Comparison of ENCODE assay signal across 8 cellular contexts in the genomic region with DNA sequence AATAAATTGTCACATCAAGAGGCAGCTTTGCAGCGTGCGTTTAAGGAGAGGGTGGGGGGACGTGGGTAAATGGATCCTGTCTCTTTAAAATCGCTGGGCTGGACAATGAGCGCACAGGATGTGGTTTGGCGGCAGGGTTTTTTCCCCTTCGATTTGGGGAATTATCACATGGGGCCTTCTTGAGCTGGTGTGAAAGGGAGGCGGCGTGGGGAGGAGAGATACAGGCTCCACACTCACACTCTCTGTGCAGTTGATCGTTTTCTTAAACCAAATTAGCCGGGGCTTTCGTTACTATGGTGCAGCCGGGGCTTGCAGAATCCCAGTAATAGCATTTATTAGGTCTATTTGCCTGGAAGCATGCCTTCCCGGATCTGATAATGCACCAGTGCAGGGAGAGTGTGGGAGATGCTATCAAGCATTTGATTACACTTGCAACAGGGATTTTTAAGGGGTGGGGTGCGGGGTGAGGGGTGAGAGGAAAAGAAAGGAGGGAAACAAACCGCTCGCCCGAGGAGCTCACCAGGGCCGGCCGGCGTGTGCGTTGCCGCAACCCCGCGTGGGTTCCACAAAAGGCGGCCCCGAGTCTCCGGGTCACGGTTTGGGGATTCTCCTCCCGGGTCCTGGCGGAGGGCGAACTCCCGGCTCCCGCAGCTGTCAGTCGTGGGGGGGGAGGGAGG. TPM values are rescaled to one million over a fixed set of nuclear protein-coding genes. Genes with fewer than 3 reads are reported as not detected.
DNase-seq lines count a peak whose midpoint lies in the region; ATAC-seq and TF ChIP-seq lines count a peak whose summit lies in the region.

No MANE protein-coding gene starts in this region.

- H2BK5ac ChIP-seq in neuronal stem cell (ENCODE audit: low read length), result peak overlapping the region; percentile 71

- H2BK12ac ChIP-seq in neuronal stem cell (ENCODE audit: low read length), result no peak overlapping the region

- H3K9me3 ChIP-seq in CD4-positive, alpha-beta T cell (ENCODE audit: control insufficient read depth, low read length), result no peaks in the 10 kb centered on the region
- no peaks in the 10 kb centered on the region for H3K9me3 ChIP-seq in neuronal stem cell (replicated peaks in 1 of 2; ENCODE audit: control insufficient read depth in 2 of 2, insufficient read depth in 1 of 2, low read depth in 1 of 2, low read length in 2 of 2)

- H3K14ac ChIP-seq in neuronal stem cell (ENCODE audit: low read length), result no peak overlapping the region

- peaks cover 34% of the 10 kb centered on the region for H3K4me1 Mint-ChIP-seq in CD4-positive, alpha-beta T cell (ENCODE audit: low read depth)

- no peaks in the 10 kb centered on the region for H3K9me3 Mint-ChIP-seq in CD4-positive, alpha-beta T cell

- H3K27ac Mint-ChIP-seq in CD4-positive, alpha-beta T cell, result peak overlapping the region; percentile 86

- peak overlapping the region; percentile 53 for H3K27ac ChIP-seq in CD4-positive, alpha-beta T cell (ENCODE audit: low read depth, low read length)
- H3K27ac ChIP-seq in neuronal stem cell (replicated peaks; ENCODE audit: low read length), result no peak overlapping the region

- DNase-seq in CD4-positive, alpha-beta T cell, result peak in 9 of 10 experiments; percentile 36 to 60 (median 48)
- DNase-seq in RPMI8226 (peak; percentile 89), foreskin fibroblast (peak; percentile 80 to 91), neuronal stem cell (ENCODE audit: low spot score) (peak; percentile 54), superior temporal gyrus (ENCODE audit: extremely low spot score) (peak; percentile 74)
- DNase-seq in activated T-helper 9 cell treated with anti-CD3 and anti-CD28 coated beads, Interleukin-2, amount 50 U/mL, for 16 hours (ENCODE audit: low read depth), result peak; percentile 61

- H4K91ac ChIP-seq in neuronal stem cell (ENCODE audit: low read depth, low read length, poor library complexity), result no peak overlapping the region

- H3K79me1 ChIP-seq in neuronal stem cell (ENCODE audit: low read depth, low read length), result peaks cover 1% of the 10 kb centered on the region

- no CpG with 5 or more reads among the region's 35 CpGs for WGBS in neuronal stem cell (ENCODE audit: extremely low coverage in 2 of 2, insufficient read length in 2 of 2, insufficient replicate concordance in 1 of 2), 2 donors

- TF ChIP-seq CTCF in CD4-positive, alpha-beta T cell (IDR thresholded peaks at IDR 0.05), result no peak
- TF ChIP-seq CTCF in foreskin fibroblast (IDR thresholded peaks at IDR 0.05; ENCODE audit: low read depth, low read length), result no peak

- H3K9ac ChIP-seq in neuronal stem cell (ENCODE audit: low read depth, low read length, poor library complexity), result no peak overlapping the region

- no peaks in the 10 kb centered on the region for H3K36me3 ChIP-seq in neuronal stem cell (replicated peaks in 1 of 2; ENCODE audit: control insufficient read depth in 2 of 2, insufficient read depth in 2 of 2, low read length in 2 of 2)

- H3K36me3 Mint-ChIP-seq in CD4-positive, alpha-beta T cell (ENCODE audit: low read depth), result peaks cover 16% of the 10 kb centered on the region

- H2AFZ ChIP-seq in neuronal stem cell (ENCODE audit: low read length), result peak overlapping the region; percentile 87

- peak overlapping the region; percentile 96 for H3K18ac ChIP-seq in neuronal stem cell (ENCODE audit: low read length)

- no peaks in the 10 kb centered on the region for H3K27me3 ChIP-seq in CD4-positive, alpha-beta T cell (ENCODE audit: control insufficient read depth, insufficient read depth, low read length)
- peaks cover 0 to 30% (median 0%) of the 10 kb centered on the region in 3 experiments for H3K27me3 ChIP-seq in neuronal stem cell (ENCODE audit: control insufficient read depth in 3 of 3, insufficient read depth in 3 of 3, low read depth in 1 of 3, low read length in 3 of 3)

- peak overlapping the region; percentile 80 to 84 for H3K4me3 ChIP-seq in foreskin fibroblast (ENCODE audit: low read depth in 1 of 2, low read length in 2 of 2)
- peak overlapping the region; percentile 64 to 76 for H3K4me3 ChIP-seq in neuronal stem cell (ENCODE audit: low read length in 2 of 2)

- H3K4me2 ChIP-seq in neuronal stem cell (ENCODE audit: insufficient read depth, low read length, poor library complexity, severe bottlenecking), result peak overlapping the region; percentile 95

- no peak overlapping the region for H2AK5ac ChIP-seq in neuronal stem cell (ENCODE audit: low read depth, low read length)

- no peak overlapping the region for H4K8ac ChIP-seq in neuronal stem cell (ENCODE audit: low read depth, low read length)

- H3K27me3 Mint-ChIP-seq in CD4-positive, alpha-beta T cell, result no peaks in the 10 kb centered on the region

- intact Hi-C loops in CD4-positive, alpha-beta T cell (cut with DNase I, micrococcal nuclease), result no loop called here

- CTCF ChIA-PET in CD4-positive, alpha-beta T cell (lab: Charles Lee), result interaction anchor here (1.1 to 3.4 kb wide), 3 partner anchors 57 to 134 kb away, joined by 4 to 11 read pairs (median 8); no protein-coding TSS in a partner anchor

- POLR2A ChIA-PET in CD4-positive, alpha-beta T cell (lab: Charles Lee), result interaction anchor here (1.0 to 3.5 kb wide), 9 partner anchors 16 to 105 kb away, joined by 3 to 18 read pairs (median 5); a partner anchor contains a TSS

- ATAC-seq in CD4-positive, alpha-beta T cell (ENCODE audit: poor library complexity), result peak; percentile 33
- ATAC-seq in GM19351 (IDR thresholded peaks at IDR 0.05; ENCODE audit: unreplicated experiment), result peak; percentile 52
- ATAC-seq in HG03571 (IDR thresholded peaks at IDR 0.05; ENCODE audit: unreplicated experiment), result peak; percentile 40

- H2BK120ac ChIP-seq in neuronal stem cell (ENCODE audit: low read depth, low read length), result peak overlapping the region; percentile 19

- peak overlapping the region; percentile 99 for H3K4me3 Mint-ChIP-seq in CD4-positive, alpha-beta T cell

- peak overlapping the region; percentile 32 for H2BK15ac ChIP-seq in neuronal stem cell (ENCODE audit: low read length)

- H3K23ac ChIP-seq in neuronal stem cell (ENCODE audit: low read depth, low read length, poor library complexity), result no peak overlapping the region

- H3K4me1 ChIP-seq in neuronal stem cell (ENCODE audit: control insufficient read depth in 2 of 2, insufficient read depth in 1 of 2, low read depth in 1 of 2, low read length in 2 of 2), result peaks cover 26 to 35% of the 10 kb centered on the region in 2 donors

- no peak overlapping the region for H3K4ac ChIP-seq in neuronal stem cell (ENCODE audit: low read length)

RNA-seq across cellular contexts. Expression of a gene that starts 58.9 kb away (rescaled TPM):
- total RNA-seq in CD4-positive, alpha-beta T cell, result 10 to 100 TPM; 11.7 to 13.7 TPM
- polyA plus RNA-seq in neuronal stem cell (2013, experiment 1 of 2), result 5.7 TPM
- polyA plus RNA-seq in neuronal stem cell (2013, experiment 2 of 2), result 6.2 TPM
